In the genomic region with DNA sequence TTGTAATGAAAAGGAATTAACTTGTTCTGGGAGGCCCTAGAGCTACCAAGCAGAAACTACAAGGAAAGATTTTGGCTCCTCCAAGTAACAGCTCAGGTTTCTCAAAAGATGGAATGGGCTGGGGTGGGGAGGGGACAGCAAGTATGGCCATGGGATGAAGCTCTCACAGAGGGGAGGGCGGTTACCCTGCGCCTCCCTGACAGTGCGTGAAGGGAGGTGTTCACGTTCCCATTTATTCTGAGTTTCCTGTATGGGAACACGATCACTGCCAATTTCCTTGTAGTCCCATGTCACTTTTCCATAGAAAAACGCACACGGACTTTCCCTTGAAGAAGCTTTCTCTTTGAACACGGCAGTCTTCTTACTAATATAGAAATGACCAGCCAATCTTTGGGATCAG, we compare ENCODE assay signal across 8 cellular contexts. TPM values are rescaled to one million over a fixed set of nuclear protein-coding genes. Genes with fewer than 3 reads are reported as not detected.
A peak's percentile ranks its signal among the peaks of the same experiment; 100 is the strongest.
DNase-seq lines count a peak whose midpoint lies in the region; ATAC-seq and TF ChIP-seq lines count a peak whose summit lies in the region.

No MANE protein-coding gene starts in this region.

- H4K5ac ChIP-seq in IMR-90 (ENCODE audit: low read depth, low read length): no peak overlapping the region

- H2BK5ac ChIP-seq in IMR-90 (ENCODE audit: low read depth, low read length, poor library complexity, severe bottlenecking): peak overlapping the region; percentile 92

- intact Hi-C loops in IMR-90 (cut with micrococcal nuclease) (no loop called here), natural killer cell (cut with micrococcal nuclease) (no loop called here)
- intact Hi-C loops in dendritic cell treated with granulocyte-macrophage colony-stimulating factor and Interleukin-4, amounts not matched to agents 40 ng/mL and 50 ng/mL, for 4 days (cut with micrococcal nuclease): loop anchor here (10.0 kb wide), 1 partner anchor 50 kb away; no protein-coding TSS in a partner anchor

- peak overlapping the region; percentile 38 to 85; a peak in 3 of 4 replicates for H4K8ac ChIP-seq in IMR-90 (ENCODE audit: low read depth in 2 of 2, low read length in 2 of 2)

- peak overlapping the region; percentile 60 for H3K14ac ChIP-seq in IMR-90 (replicated peaks; ENCODE audit: low read depth, low read length)

- H3K27ac ChIP-seq in C4-2B (peak overlapping the region; percentile 22; the same call in 1 of the 2 replicates), IMR-90 (ENCODE audit: insufficient read depth, low read length) (peak overlapping the region; percentile 63; the same call in 1 of the 2 replicates)

- H3K23ac ChIP-seq in IMR-90 (ENCODE audit: low read depth, low read length): peak overlapping the region; percentile 86; the same call in 1 of the 2 replicates

- H3K9me3 ChIP-seq in IMR-90 (ENCODE audit: control insufficient read depth, insufficient read depth, low read length): no peaks in the 10 kb centered on the region

- TF ChIP-seq RAD21 in IMR-90 (IDR thresholded peaks at IDR 0.05; ENCODE audit: low read length): no peak

- H3K27ac Mint-ChIP-seq in dendritic cell treated with granulocyte-macrophage colony-stimulating factor and Interleukin-4, amounts not matched to agents 40 ng/mL and 50 ng/mL, for 4 days: peak overlapping the region; percentile 85
- H3K27ac Mint-ChIP-seq in natural killer cell: peak overlapping the region; percentile 91 to 96

- H4K91ac ChIP-seq in IMR-90 (ENCODE audit: insufficient read depth, low read depth, low read length): peak overlapping the region; percentile 7; the same call in 1 of the 2 replicates

- H2AK9ac ChIP-seq in IMR-90 (replicated peaks; ENCODE audit: low read depth, low read length, poor library complexity): no peak overlapping the region

- peaks cover 57% of the 10 kb centered on the region for H3K4me1 ChIP-seq in IMR-90 (ENCODE audit: control insufficient read depth, insufficient read depth, low read length)

- ATAC-seq in IMR-90 (ENCODE audit: low read depth) (no peak), natural killer cell (no peak), GM21529 (IDR thresholded peaks at IDR 0.05; ENCODE audit: unreplicated experiment) (no peak)

- peak overlapping the region; percentile 69 for H2BK120ac ChIP-seq in IMR-90 (ENCODE audit: low read depth, low read length)

- H3K9me1 ChIP-seq in IMR-90 (ENCODE audit: insufficient read depth, low read length): peaks cover 66% of the 10 kb centered on the region

- peaks cover 50% of the 10 kb centered on the region for H3K36me3 ChIP-seq in IMR-90 (ENCODE audit: control insufficient read depth, insufficient read depth, low read length)

- no peak overlapping the region for H2BK20ac ChIP-seq in IMR-90 (ENCODE audit: low read depth, low read length)

- H2AK5ac ChIP-seq in IMR-90 (ENCODE audit: low read depth, low read length): peak overlapping the region; percentile 87

- no peak for TF ChIP-seq POLR2A in IMR-90 (IDR thresholded peaks at IDR 0.05; ENCODE audit: low read depth, low read length)

- BruUV-seq in IMR-90 (replicated peaks; lab: Mats Ljungman, UMichigan): no TSS peak

- peak overlapping the region; percentile 33; the same call in 1 of the 3 replicates for H2BK15ac ChIP-seq in IMR-90 (ENCODE audit: low read depth, low read length)

- H3K36me3 Mint-ChIP-seq in dendritic cell treated with granulocyte-macrophage colony-stimulating factor and Interleukin-4, amounts not matched to agents 40 ng/mL and 50 ng/mL, for 4 days (ENCODE audit: low read depth): peaks cover 17% of the 10 kb centered on the region
- no peaks in the 10 kb centered on the region for H3K36me3 Mint-ChIP-seq in natural killer cell

- 60% methylated on average over 1 of the region's 8 CpGs; no CpG with 5 or more reads in 1 of the 2 experiments for WGBS in IMR-90 (ENCODE audit: extremely low coverage in 2 of 2, insufficient read length in 1 of 2), 2 experiments

- peaks cover 0 to 82% of the 10 kb centered on the region in 2 experiments; a peak in 2 of 4 replicates for H3K79me1 ChIP-seq in IMR-90 (ENCODE audit: low read depth in 1 of 2, low read length in 2 of 2)

- H3K27me3 ChIP-seq in IMR-90 (ENCODE audit: control insufficient read depth, insufficient read depth, low read length): no peaks in the 10 kb centered on the region

- no peak overlapping the region for H2AFZ ChIP-seq in IMR-90 (replicated peaks; ENCODE audit: low read length, poor library complexity)

- DNase-seq in IMR-90 (no peak), natural killer cell (no peak), NCI-H1048 (lab: John Stamatoyannopoulos, UW) (no peak), GOT3 (lab: John Stamatoyannopoulos, UW) (no peak), DMS114 treated with DMSO at 0.1 percent for 48 hours (lab: John Stamatoyannopoulos, UW; ENCODE audit: unreplicated experiment) (no peak)

- POLR2A ChIA-PET in IMR-90 (lab: Charles Lee; ENCODE audit: unreplicated experiment): interaction anchor here (0.6 kb wide), 4 partner anchors 125 to 197 kb away, joined by 3 to 6 read pairs (median 5); no protein-coding TSS in a partner anchor

- H3K4me2 ChIP-seq in IMR-90 (ENCODE audit: low read depth, low read length): no peak overlapping the region

- H3K18ac ChIP-seq in IMR-90 (ENCODE audit: low read depth, low read length): peak overlapping the region; percentile 8

- no peaks in the 10 kb centered on the region for H3K27me3 Mint-ChIP-seq in dendritic cell treated with granulocyte-macrophage colony-stimulating factor and Interleukin-4, amounts not matched to agents 40 ng/mL and 50 ng/mL, for 4 days
- no peaks in the 10 kb centered on the region for H3K27me3 Mint-ChIP-seq in natural killer cell (ENCODE audit: low read depth in 2 of 2)

- H3K9me3 Mint-ChIP-seq in dendritic cell treated with granulocyte-macrophage colony-stimulating factor and Interleukin-4, amounts not matched to agents 40 ng/mL and 50 ng/mL, for 4 days: no peaks in the 10 kb centered on the region
- no peaks in the 10 kb centered on the region for H3K9me3 Mint-ChIP-seq in natural killer cell

- peak overlapping the region; percentile 63 for H3K4ac ChIP-seq in IMR-90 (ENCODE audit: low read depth, low read length)

- H3K4me3 Mint-ChIP-seq in dendritic cell treated with granulocyte-macrophage colony-stimulating factor and Interleukin-4, amounts not matched to agents 40 ng/mL and 50 ng/mL, for 4 days: no peak overlapping the region
- peak overlapping the region; percentile 74 for H3K4me3 Mint-ChIP-seq in natural killer cell

- H3K4me3 ChIP-seq in IMR-90 (ENCODE audit: insufficient read depth, low read depth, low read length): no peak overlapping the region

- dilution Hi-C loops in IMR-90 (cut with HindIII; ENCODE audit: low sequenced_read_pairs, unreplicated experiment): no loop called here

- H3K9ac ChIP-seq in IMR-90 (ENCODE audit: low read depth, low read length): no peak overlapping the region

- H4K20me1 ChIP-seq in IMR-90 (ENCODE audit: insufficient read depth, low read length): peaks cover 98% of the 10 kb centered on the region

- H3K4me1 Mint-ChIP-seq in dendritic cell treated with granulocyte-macrophage colony-stimulating factor and Interleukin-4, amounts not matched to agents 40 ng/mL and 50 ng/mL, for 4 days (ENCODE audit: low read depth): peaks cover 85% of the 10 kb centered on the region
- H3K4me1 Mint-ChIP-seq in natural killer cell: peaks cover 96 to 98% of the 10 kb centered on the region in 2 donors

- H3K56ac ChIP-seq in IMR-90 (ENCODE audit: extremely low read depth, insufficient read depth, low read length): 0 out of 2 replicates have a peak overlapping the region, but pooled peaks have one; percentile 26

- TF ChIP-seq CTCF in C4-2B (conservative IDR thresholded peaks at IDR 0.05): no peak
- no peak for TF ChIP-seq CTCF in IMR-90 (conservative IDR thresholded peaks at IDR 0.05; ENCODE audit: low read depth, low read length)
- TF ChIP-seq CTCF in natural killer cell (IDR thresholded peaks at IDR 0.05): no peak

- in situ Hi-C loops in IMR-90 (cut with MboI; ENCODE audit: low sequenced_read_pairs): loop anchor here (5.0 kb wide), 1 partner anchor 242 kb away; no protein-coding TSS in a partner anchor

- CTCF ChIA-PET in IMR-90 (lab: Yijun Ruan, JAX): no interaction called here

TF ChIP-seq in IMR-90, 13 proteins besides CTCF, POLR2A, EP300 and RAD21:
- no peak for TF ChIP-seq FOS (IDR thresholded peaks at IDR 0.05; ENCODE audit: low read depth, low read length)
- no peak for TF ChIP-seq RCOR1 (IDR thresholded peaks at IDR 0.05; ENCODE audit: insufficient replicate concordance, low read length)
- no peak for TF ChIP-seq MAZ (IDR thresholded peaks at IDR 0.05; ENCODE audit: borderline replicate concordance, low read depth, low read length)
- TF ChIP-seq CHD1 (IDR thresholded peaks at IDR 0.05; ENCODE audit: low read depth, low read length): no peak

RNA-seq across cellular contexts. Expression of a gene that starts 17.0 kb away (rescaled TPM):
- 152 and 167 TPM in 2 replicates for total RNA-seq in IMR-90 (2012; rRNA removed)
- polyA plus RNA-seq in IMR-90 (2012; rRNA removed): 177 and 193 TPM in 2 replicates
- polyA plus RNA-seq in IMR-90 (2012; cell fraction: cytosol; rRNA removed): 71.7 and 119 TPM in 2 replicates
- 63.1 and 123 TPM in 2 replicates for polyA plus RNA-seq in IMR-90 (2012; cell fraction: nucleus; rRNA removed; ENCODE audit: low replicate concordance)
- 100 to 1,000 TPM in 1 of 3 donors, 10 to 100 TPM in 2; 73.9 to 105 (median 84.6) TPM for total RNA-seq in natural killer cell
